14 cellular contexts compared by ENCODE assay signal in genomic region chr2:208124111-208124578, GRCh38. TPM values are rescaled to one million over a fixed set of nuclear protein-coding genes. Genes with fewer than 3 reads are reported as not detected.
DNase-seq lines count a peak whose midpoint lies in the region; ATAC-seq and TF ChIP-seq lines count a peak whose summit lies in the region.
"Not testable (repeated sequence)": the region's sequence is repeated elsewhere in the genome, so short reads cannot be mapped to it uniquely, and the experiment has no call there.
"Had no signal": no experiment of that assay in that cellular context is flagged by ENCODE, and none has a peak within 500 bp of the region (broad histone marks: within the 10 kb centered on the region; RNA-seq: fewer than 3 reads in every experiment).

Gene CRYGD, minus strand, starts transcription at chr2:208124524. Its CDS starts 51 bp downstream, at chr2:208124473.

- H3K36me3 Mint-ChIP-seq in T-helper 17 cell (ENCODE audit: low read depth); activated naive CD4-positive, alpha-beta T cell treated with anti-CD3 and anti-CD28 coated beads for 36 hours (ENCODE audit: low read depth); progenitor cell of endocrine pancreas (ENCODE audit: insufficient read depth): not testable (repeated sequence)

- H3K4me1 Mint-ChIP-seq in T-helper 17 cell = peaks cover 10% of the 10 kb centered on the region
- not testable (repeated sequence) for H3K4me1 Mint-ChIP-seq in activated naive CD4-positive, alpha-beta T cell treated with anti-CD3 and anti-CD28 coated beads for 36 hours (ENCODE audit: low read depth); progenitor cell of endocrine pancreas (ENCODE audit: low read depth)

- peaks cover 32% of the 10 kb centered on the region for H3K27me3 Mint-ChIP-seq in T-helper 17 cell
- H3K27me3 Mint-ChIP-seq in activated naive CD4-positive, alpha-beta T cell treated with anti-CD3 and anti-CD28 coated beads for 36 hours (ENCODE audit: low read depth) = peaks cover 29% of the 10 kb centered on the region
- H3K27me3 Mint-ChIP-seq in progenitor cell of endocrine pancreas = not testable (repeated sequence)

- H3K27me3 ChIP-seq in lower lobe of right lung (ENCODE audit: low read depth) = peaks cover 16% of the 10 kb centered on the region
- H3K27me3 ChIP-seq in suprapubic skin = peaks cover 31% of the 10 kb centered on the region

- CTCF ChIA-PET in activated naive CD4-positive, alpha-beta T cell treated with anti-CD3 and anti-CD28 coated beads for 36 hours (lab: Charles Lee) = not testable (repeated sequence)

- not testable (repeated sequence) for TF ChIP-seq POLR2A in suprapubic skin (IDR thresholded peaks at IDR 0.05)

- H3K4me3 ChIP-seq in lower lobe of right lung (peak within 1 kb of the TSS; percentile 33), suprapubic skin (peak within 1 kb of the TSS; percentile 27)

- not testable (repeated sequence) for H3K27ac Mint-ChIP-seq in T-helper 17 cell; activated naive CD4-positive, alpha-beta T cell treated with anti-CD3 and anti-CD28 coated beads for 36 hours; progenitor cell of endocrine pancreas

- H3K27ac ChIP-seq in lower lobe of right lung, suprapubic skin: not testable (repeated sequence)

- not testable (repeated sequence) for TF ChIP-seq EP300 in suprapubic skin (IDR thresholded peaks at IDR 0.05)

- TF ChIP-seq CTCF in lower lobe of right lung (IDR thresholded peaks at IDR 0.05); progenitor cell of endocrine pancreas (IDR thresholded peaks at IDR 0.05; ENCODE audit: unreplicated experiment); suprapubic skin (IDR thresholded peaks at IDR 0.05): not testable (repeated sequence)

- not testable (repeated sequence) for H3K9me3 Mint-ChIP-seq in activated naive CD4-positive, alpha-beta T cell treated with anti-CD3 and anti-CD28 coated beads for 36 hours; progenitor cell of endocrine pancreas (ENCODE audit: low read depth)

- H3K4me1 ChIP-seq in lower lobe of right lung, suprapubic skin: not testable (repeated sequence)

- WGBS in suprapubic skin = 16% methylated on average over 27 of the region's 40 CpGs

- ATAC-seq in GM19397 (IDR thresholded peaks at IDR 0.05; ENCODE audit: unreplicated experiment) = peak; percentile 48
- ATAC-seq in T-helper 17 cell = not testable (repeated sequence)
- peak; percentile 15 for ATAC-seq in left ventricle myocardium superior
- peak; percentile 57 to 62 for ATAC-seq in lower lobe of right lung

- DNase-seq in T-helper 17 cell; activated naive CD4-positive, alpha-beta T cell treated with anti-CD3 and anti-CD28 coated beads for 36 hours; left ventricle myocardium superior; lower lobe of right lung; progenitor cell of endocrine pancreas (ENCODE audit: low spot score, unreplicated experiment); suprapubic skin (ENCODE audit: low spot score in 2 of 2): not testable (repeated sequence)
- DNase-seq in ecto neural progenitor cell (ENCODE audit: low spot score) = peak; percentile 58

- intact Hi-C loops in activated naive CD4-positive, alpha-beta T cell treated with anti-CD3 and anti-CD28 coated beads for 36 hours (cut with micrococcal nuclease); left ventricle myocardium superior (cut with micrococcal nuclease); lower lobe of right lung (cut with DNase I): not testable (repeated sequence)

- peak within 1 kb of the TSS; percentile 49 for H3K4me3 Mint-ChIP-seq in T-helper 17 cell
- H3K4me3 Mint-ChIP-seq in activated naive CD4-positive, alpha-beta T cell treated with anti-CD3 and anti-CD28 coated beads for 36 hours = peak within 1 kb of the TSS; percentile 45
- H3K4me3 Mint-ChIP-seq in progenitor cell of endocrine pancreas (ENCODE audit: low read depth) = peak within 1 kb of the TSS; percentile 29

- H3K36me3 ChIP-seq in lower lobe of right lung, suprapubic skin: not testable (repeated sequence)

- H3K9me3 ChIP-seq in T-helper 17 cell (ENCODE audit: control insufficient read depth, low read length, poor library complexity, severe bottlenecking); lower lobe of right lung; suprapubic skin: not testable (repeated sequence)

RNA-seq across cellular contexts. Expression of gene CRYGD, which starts in this region (rescaled TPM):
- total RNA-seq in T-helper 17 cell = not detected
- not detected for total RNA-seq in activated naive CD4-positive, alpha-beta T cell treated with anti-CD3 and anti-CD28 coated beads for 36 hours
- not detected for total RNA-seq in left ventricle myocardium superior
- total RNA-seq in lower lobe of right lung = not detected
- not detected in 2 replicates for total RNA-seq in progenitor cell of endocrine pancreas
- total RNA-seq in suprapubic skin = not detected
- total RNA-seq: body of pancreas, esophagus mucosa, G401, left colon, myocyte, T-cell had no signal

Comparison
In these comparisons a context has a peak if more than half of its experiments do, and no peak if none do; other contexts are left out.
1. Peak in ATAC-seq in left ventricle myocardium superior; RNA of the gene not detected or under 1 TPM.
2. Peak in ATAC-seq and H3K4me3 ChIP-seq in lower lobe of right lung; RNA of the gene not detected or under 1 TPM.